ENCODE assay signal across 1 cellular context in genomic region chr14:99605299-99605961, GRCh38.
TF ChIP-seq lines count a peak whose summit lies in the region.

No MANE protein-coding gene starts in this region.

TF ChIP-seq in HepG2, 621 proteins besides CTCF, POLR2A, EP300 and RAD21 (continued from another document and continues in another):
- 0 out of 2 replicates have a peak, but pooled peaks have one; percentile 44 for TF ChIP-seq PRDM10 (CRISPR knock-in tag; IDR thresholded peaks at IDR 0.05; ENCODE audit: low read depth)
- TF ChIP-seq ZNF576 (CRISPR knock-in tag; IDR thresholded peaks at IDR 0.05) = no peak
- TF ChIP-seq STAG1 (CRISPR knock-in tag; IDR thresholded peaks at IDR 0.05) = no peak
- no peak for TF ChIP-seq NONO (IDR thresholded peaks at IDR 0.05)
- TF ChIP-seq NONO (CRISPR knock-in tag; conservative IDR thresholded peaks at IDR 0.05) = no peak
- no peak; the same call in 1 of the 2 replicates for TF ChIP-seq HOXA3 (CRISPR knock-in tag; IDR thresholded peaks at IDR 0.05)
- no peak for TF ChIP-seq IRF2 (CRISPR knock-in tag; IDR thresholded peaks at IDR 0.05)
- 0 out of 2 replicates have a peak, but pooled peaks have one; percentile 14 for TF ChIP-seq HNF4A (CRISPR knock-in tag; IDR thresholded peaks at IDR 0.05)
- TF ChIP-seq HNRNPK (IDR thresholded peaks at IDR 0.05; ENCODE audit: low read depth, low read length, poor library complexity, severe bottlenecking) = peak; percentile 47
- no peak for TF ChIP-seq FOXA3 (CRISPR knock-in tag; IDR thresholded peaks at IDR 0.05)
- 0 out of 2 replicates have a peak, but pooled peaks have one; percentile 26 for TF ChIP-seq HOXA5 (CRISPR knock-in tag; IDR thresholded peaks at IDR 0.05)
- TF ChIP-seq ZKSCAN5 (CRISPR knock-in tag; IDR thresholded peaks at IDR 0.05) = no peak
- no peak for TF ChIP-seq ZNF354B (CRISPR knock-in tag; IDR thresholded peaks at IDR 0.05)
- TF ChIP-seq REL (CRISPR knock-in tag; conservative IDR thresholded peaks at IDR 0.05) = no peak
- TF ChIP-seq ZFAT (CRISPR knock-in tag; conservative IDR thresholded peaks at IDR 0.05) = no peak
- TF ChIP-seq RXRA (CRISPR knock-in tag; IDR thresholded peaks at IDR 0.05) = no peak
- TF ChIP-seq CAMTA2 (CRISPR knock-in tag; IDR thresholded peaks at IDR 0.05; ENCODE audit: borderline replicate concordance) = no peak
- no peak for TF ChIP-seq ZNF10 (CRISPR knock-in tag; IDR thresholded peaks at IDR 0.05; ENCODE audit: borderline replicate concordance, low read depth)
- TF ChIP-seq DZIP1 (CRISPR knock-in tag; IDR thresholded peaks at IDR 0.05) = no peak
- TF ChIP-seq ZBTB40 (IDR thresholded peaks at IDR 0.05) = no peak
- 0 out of 2 replicates have a peak, but pooled peaks have one; percentile 7 for TF ChIP-seq ZBTB40 (CRISPR knock-in tag; IDR thresholded peaks at IDR 0.05)
- TF ChIP-seq PPARG (CRISPR knock-in tag; conservative IDR thresholded peaks at IDR 0.05) = no peak
- no peak for TF ChIP-seq MLX (CRISPR knock-in tag; IDR thresholded peaks at IDR 0.05)
- TF ChIP-seq KLF6 (CRISPR knock-in tag; IDR thresholded peaks at IDR 0.05) = no peak
- TF ChIP-seq ZNF607 (CRISPR knock-in tag; IDR thresholded peaks at IDR 0.05; ENCODE audit: borderline replicate concordance) = no peak
- TF ChIP-seq ETS1 (CRISPR knock-in tag; IDR thresholded peaks at IDR 0.05) = no peak
- no peak for TF ChIP-seq HIVEP1 (CRISPR knock-in tag; IDR thresholded peaks at IDR 0.05)
- no peak for TF ChIP-seq ATF3 (CRISPR knock-in tag; IDR thresholded peaks at IDR 0.05)
- no peak for TF ChIP-seq ZBTB38 (CRISPR knock-in tag; IDR thresholded peaks at IDR 0.05)
- no peak for TF ChIP-seq SPEN (CRISPR knock-in tag; IDR thresholded peaks at IDR 0.05; ENCODE audit: low read depth)
- TF ChIP-seq ZNF615 (CRISPR knock-in tag; IDR thresholded peaks at IDR 0.05; ENCODE audit: borderline replicate concordance) = no peak
- TF ChIP-seq ZNF20 (CRISPR knock-in tag; IDR thresholded peaks at IDR 0.05) = no peak
- no peak for TF ChIP-seq ZFP62 (CRISPR knock-in tag; IDR thresholded peaks at IDR 0.05)
- TF ChIP-seq ZNF510 (CRISPR knock-in tag; IDR thresholded peaks at IDR 0.05; ENCODE audit: low read depth) = no peak
- no peak for TF ChIP-seq POLR2AphosphoS2 (IDR thresholded peaks at IDR 0.05; ENCODE audit: low read depth, low read length)
- TF ChIP-seq ADNP (CRISPR knock-in tag; IDR thresholded peaks at IDR 0.05) = no peak
- TF ChIP-seq HMGXB3 (CRISPR knock-in tag; IDR thresholded peaks at IDR 0.05; ENCODE audit: borderline replicate concordance) = no peak
- TF ChIP-seq MXI1 (IDR thresholded peaks at IDR 0.05; ENCODE audit: borderline replicate concordance, low read depth, low read length) = 0 out of 3 replicates have a peak, but pooled peaks have one; percentile 42
- TF ChIP-seq ZNF143 (CRISPR knock-in tag; IDR thresholded peaks at IDR 0.05) = no peak
- no peak for TF ChIP-seq ZNF772 (CRISPR knock-in tag; IDR thresholded peaks at IDR 0.05)
- no peak for TF ChIP-seq ZBTB7A (CRISPR knock-in tag; IDR thresholded peaks at IDR 0.05)
